In genomic region chr2:113407446-113408099, GRCh38 we compare ENCODE assay signal across 10 cellular contexts. TPM values are rescaled to one million over a fixed set of nuclear protein-coding genes. Genes with fewer than 3 reads are reported as not detected.
DNase-seq lines count a peak whose midpoint lies in the region; ATAC-seq, FAIRE-seq and TF ChIP-seq lines count a peak whose summit lies in the region.
"Had no signal": no experiment of that assay in that cellular context is flagged by ENCODE, and none has a peak within 500 bp of the region (broad histone marks: within the 10 kb centered on the region; RNA-seq: fewer than 3 reads in every experiment).

No MANE protein-coding gene starts in this region.

- POLR2A ChIA-PET in HepG2 (lab: Yijun Ruan, JAX): no interaction called here

- CTCF ChIA-PET in HepG2 (lab: Yijun Ruan, JAX; ENCODE audit: low intra/inter-chr PET ratio, low total read pairs): no interaction called here

- H3K9me3 ChIP-seq in body of pancreas: no peaks in the 10 kb centered on the region
- no peaks in the 10 kb centered on the region for H3K9me3 ChIP-seq in HepG2 (ENCODE audit: low read length)
- H3K9me3 ChIP-seq: Caco-2, colonic mucosa had no signal

- H3K27me3 ChIP-seq in body of pancreas: no peaks in the 10 kb centered on the region
- peaks cover 2 to 14% of the 10 kb centered on the region in 2 experiments; a peak in 3 of 5 replicates for H3K27me3 ChIP-seq in HepG2 (ENCODE audit: control insufficient read depth in 1 of 2, insufficient read depth in 2 of 2, low read length in 2 of 2)
- H3K27me3 ChIP-seq: colonic mucosa had no signal

- no peak for TF ChIP-seq POLR2A in body of pancreas (IDR thresholded peaks at IDR 0.05)
- TF ChIP-seq POLR2A in HepG2 (IDR thresholded peaks at IDR 0.05; ENCODE audit: insufficient read depth in 1 of 2, low read depth in 2 of 2, low read length in 2 of 2): no peak

- WGBS in body of pancreas, 2 donors: 46 to 52% methylated on average over 3 of the region's 3 CpGs
- 5% methylated on average over 3 of the region's 3 CpGs for WGBS in HepG2 (ENCODE audit: low lambda C conversion rate)

- no peaks in the 10 kb centered on the region for H3K27me3 Mint-ChIP-seq in CD14-positive monocyte (ENCODE audit: low read depth in 3 of 3)

- intact Hi-C loops in CD14-positive monocyte (cut with micrococcal nuclease): no loop called here
- intact Hi-C loops in body of pancreas (cut with DNase I): no loop called here
- intact Hi-C loops in HepG2 (cut with micrococcal nuclease; ENCODE audit: unreplicated experiment): no loop called here

- no peak overlapping the region for H3K4me3 Mint-ChIP-seq in CD14-positive monocyte

- ATAC-seq in body of pancreas (peak; percentile 15), HepG2 (peak; percentile 79), HG02571 (IDR thresholded peaks at IDR 0.05; ENCODE audit: unreplicated experiment) (no peak), HG02759 (IDR thresholded peaks at IDR 0.05; ENCODE audit: unreplicated experiment) (no peak)

- no peaks in the 10 kb centered on the region for H3K36me3 Mint-ChIP-seq in CD14-positive monocyte

- H2AFZ ChIP-seq in HepG2 (ENCODE audit: low read length): no peak overlapping the region

- H3K79me2 ChIP-seq in HepG2 (ENCODE audit: insufficient read depth, low read length): no peaks in the 10 kb centered on the region

- DNase-seq in CD14-positive monocyte (ENCODE audit: low spot score) (no peak), LNCaP clone FGC (ENCODE audit: low read depth) (peak; percentile 71), body of pancreas (no peak), HepG2 (ENCODE audit: low spot score) (peak; percentile 81), NCI-H2196 (lab: John Stamatoyannopoulos, UW; ENCODE audit: unreplicated experiment) (no peak)
- no peak for DNase-seq in effector CD8-positive, alpha-beta T cell (lab: John Stamatoyannopoulos, UW)
- DNase-seq: colonic mucosa had no signal

- H3K4me1 ChIP-seq in body of pancreas: no peaks in the 10 kb centered on the region
- H3K4me1 ChIP-seq in HepG2 (ENCODE audit: insufficient read depth, low read length): peaks cover 8% of the 10 kb centered on the region
- H3K4me1 ChIP-seq: colonic mucosa had no signal

- H3K27ac Mint-ChIP-seq in CD14-positive monocyte: peak overlapping the region in 1 of 7 donors; percentile 60

- no TSS peak for BruUV-seq in HepG2 (replicated peaks; lab: Mats Ljungman, UMichigan)

- H3K9ac ChIP-seq in HepG2 (ENCODE audit: insufficient read depth, low read depth, low read length): no peak overlapping the region

- H3K9me3 Mint-ChIP-seq in CD14-positive monocyte: no peaks in the 10 kb centered on the region

- TF ChIP-seq EP300 in HepG2 (IDR thresholded peaks at IDR 0.05; ENCODE audit: low read depth in 2 of 2, low read length in 2 of 2) (no peak), HepG2 (CRISPR knock-in tag; IDR thresholded peaks at IDR 0.05; ENCODE audit: borderline replicate concordance) (no peak)

- no peak for FAIRE-seq in HepG2 (lab: Jason Lieb, UNC)

- peaks cover 29% of the 10 kb centered on the region for H3K4me1 Mint-ChIP-seq in CD14-positive monocyte

- H3K4me3 ChIP-seq in LNCaP clone FGC (ENCODE audit: low read depth, low read length) (no peak overlapping the region), body of pancreas (no peak overlapping the region), HepG2 (replicated peaks in 1 of 3; ENCODE audit: insufficient read depth in 1 of 3, low read depth in 2 of 3, low read length in 3 of 3) (no peak overlapping the region)
- H3K4me3 ChIP-seq: colonic mucosa had no signal

- H4K20me1 ChIP-seq in HepG2 (ENCODE audit: insufficient read depth, low read length): no peaks in the 10 kb centered on the region

- H3K36me3 ChIP-seq in body of pancreas (replicated peaks in 1 of 2; ENCODE audit: insufficient read depth in 1 of 2, low read depth in 2 of 2): no peaks in the 10 kb centered on the region
- no peaks in the 10 kb centered on the region for H3K36me3 ChIP-seq in HepG2 (replicated peaks in 1 of 2; ENCODE audit: control insufficient read depth in 1 of 2, insufficient read depth in 2 of 2, low read length in 2 of 2)
- H3K36me3 ChIP-seq: colonic mucosa had no signal

- no peak overlapping the region for H3K27ac ChIP-seq in body of pancreas
- no peak overlapping the region for H3K27ac ChIP-seq in HepG2 (ENCODE audit: extremely low read length, insufficient read depth, low read length)
- H3K27ac ChIP-seq: colonic mucosa had no signal

- no peak for TF ChIP-seq RAD21 in HepG2 (CRISPR knock-in tag; IDR thresholded peaks at IDR 0.05)

- H3K4me2 ChIP-seq in HepG2 (ENCODE audit: low read depth, low read length): no peak overlapping the region

- TF ChIP-seq CTCF in CD14-positive monocyte (IDR thresholded peaks at IDR 0.05) (peak; percentile 40), LNCaP clone FGC (IDR thresholded peaks at IDR 0.05; ENCODE audit: control insufficient read depth, extremely low read depth, insufficient read depth) (peak; percentile 57), body of pancreas (IDR thresholded peaks at IDR 0.05) (no peak), HepG2 (CRISPR knock-in tag; IDR thresholded peaks at IDR 0.05) (peak; percentile 41)

- in situ Hi-C loops in HepG2 (cut with HindIII; ENCODE audit: extremely low pct_ligation_motif_present, low pct_unique_long_range_greater_than_20kb): no loop called here

TF ChIP-seq in HepG2, 621 proteins besides CTCF, POLR2A, EP300 and RAD21 (continues in another document):
- TF ChIP-seq ZFYVE20 (CRISPR knock-in tag; IDR thresholded peaks at IDR 0.05; ENCODE audit: borderline replicate concordance, low read depth) (no peak), MTERF4 (CRISPR knock-in tag; IDR thresholded peaks at IDR 0.05) (no peak), MAFF (IDR thresholded peaks at IDR 0.05; ENCODE audit: low read depth, low read length) (no peak), SOX5 (CRISPR knock-in tag; IDR thresholded peaks at IDR 0.05; ENCODE audit: borderline replicate concordance) (0 out of 2 replicates have a peak, but pooled peaks have one; percentile 13), CCAR2 (optimal IDR thresholded peaks at IDR 0.05; ENCODE audit: low read depth, low read length) (no peak), ZNF800 (CRISPR knock-in tag; IDR thresholded peaks at IDR 0.05) (no peak), SALL2 (CRISPR knock-in tag; IDR thresholded peaks at IDR 0.05) (no peak), ZFP82 (CRISPR knock-in tag; IDR thresholded peaks at IDR 0.05; ENCODE audit: borderline replicate concordance) (no peak), EEA1 (CRISPR knock-in tag; IDR thresholded peaks at IDR 0.05; ENCODE audit: borderline replicate concordance) (no peak), JUN (CRISPR knock-in tag; IDR thresholded peaks at IDR 0.05) (no peak), ZNF644 (CRISPR knock-in tag; IDR thresholded peaks at IDR 0.05; ENCODE audit: low read depth) (no peak), CREM (IDR thresholded peaks at IDR 0.05) (no peak), CREM (CRISPR knock-in tag; IDR thresholded peaks at IDR 0.05) (no peak), KLF11 (CRISPR knock-in tag; IDR thresholded peaks at IDR 0.05) (no peak), NFYB (CRISPR knock-in tag; IDR thresholded peaks at IDR 0.05) (no peak)

RNA-seq across cellular contexts. Expression of gene ZNG1B, which starts 29.9 kb away (rescaled TPM):
- polyA plus RNA-seq in CD14-positive monocyte (10 to 100 TPM; 49.8 to 55.0 TPM), HepG2 (2011; rRNA removed) (26.6 and 33.8 TPM in 2 replicates)
- total RNA-seq in body of pancreas (10 to 100 TPM; 19.4 to 42.3 TPM), HepG2 (2016; rRNA removed; fragmentation: Illumina TruSeq; extraction: Trizol) (72.2 and 85.2 TPM in 2 replicates)
- total RNA-seq in HepG2 (2016; cell fraction: cytosol; rRNA removed; fragmentation: Illumina TruSeq; extraction: Trizol; ENCODE audit: low read depth): 23.4 and 25.3 TPM in 2 replicates
- 80.1 and 84.6 TPM in 2 replicates for total RNA-seq in HepG2 (2016; cell fraction: insoluble cytoplasmic fraction; rRNA removed; fragmentation: Illumina TruSeq; extraction: Trizol)
- 57.3 and 69.8 TPM in 2 replicates for total RNA-seq in HepG2 (2016; cell fraction: membrane; rRNA removed; fragmentation: Illumina TruSeq; extraction: Trizol)
- 80.9 and 84.2 TPM in 2 replicates for total RNA-seq in HepG2 (2016; cell fraction: nucleus; rRNA removed; fragmentation: Illumina TruSeq; extraction: Trizol)
- polyA plus RNA-seq in HepG2 (2011; cell fraction: cytosol; rRNA removed): 14.0 and 17.9 TPM in 2 replicates
- polyA plus RNA-seq in HepG2 (2011; cell fraction: nucleus; rRNA removed): 33.2 and 39.9 TPM in 2 replicates
- 31.0 and 48.6 TPM in 2 replicates for polyA plus RNA-seq in HepG2 (2012)
- 29.1 and 31.7 TPM in 2 replicates for polyA plus RNA-seq in HepG2 (2016; cell fraction: cytosol; fragmentation: Illumina TruSeq; extraction: Trizol; ENCODE audit: low read depth)
- 77.9 and 85.9 TPM in 2 replicates for polyA plus RNA-seq in HepG2 (2016; cell fraction: insoluble cytoplasmic fraction; fragmentation: Illumina TruSeq; extraction: Trizol; ENCODE audit: low read depth)
- polyA plus RNA-seq in HepG2 (2016; cell fraction: membrane; fragmentation: Illumina TruSeq; extraction: Trizol; ENCODE audit: low read depth): 52.8 and 61.9 TPM in 2 replicates
- 105 and 106 TPM in 2 replicates for polyA plus RNA-seq in HepG2 (2016; cell fraction: nucleus; fragmentation: Illumina TruSeq; extraction: Trizol; ENCODE audit: insufficient read depth, low read depth)
- polyA minus RNA-seq in HepG2 (2011; rRNA and poly(A)+ RNA removed; ENCODE audit: low replicate concordance): 9.0 and 10.0 TPM in 2 replicates
- 11.5 and 13.3 TPM in 2 replicates for polyA minus RNA-seq in HepG2 (2011; cell fraction: cytosol; rRNA and poly(A)+ RNA removed)
- 112 and 161 TPM in 2 replicates for polyA minus RNA-seq in HepG2 (2011; cell fraction: nucleus; rRNA and poly(A)+ RNA removed)

Comparison
In these comparisons a context has a peak if more than half of its experiments do, and no peak if none do; other contexts are left out.
1. DNase-seq: peak in LNCaP clone FGC (single experiment) and HepG2 (single experiment); none in CD14-positive monocyte (single experiment), body of pancreas (0 of 4), NCI-H2196 (single experiment) and effector CD8-positive, alpha-beta T cell (single experiment).
2. CTCF ChIP-seq: peak in CD14-positive monocyte (single experiment), LNCaP clone FGC (single experiment) and HepG2 (single experiment); none in body of pancreas (0 of 7).
3. ATAC-seq: peak in body of pancreas (single experiment) and HepG2 (single experiment); none in HG02571 (single experiment) and HG02759 (single experiment).